27 cellular contexts compared by ENCODE assay signal in the genomic region with DNA sequence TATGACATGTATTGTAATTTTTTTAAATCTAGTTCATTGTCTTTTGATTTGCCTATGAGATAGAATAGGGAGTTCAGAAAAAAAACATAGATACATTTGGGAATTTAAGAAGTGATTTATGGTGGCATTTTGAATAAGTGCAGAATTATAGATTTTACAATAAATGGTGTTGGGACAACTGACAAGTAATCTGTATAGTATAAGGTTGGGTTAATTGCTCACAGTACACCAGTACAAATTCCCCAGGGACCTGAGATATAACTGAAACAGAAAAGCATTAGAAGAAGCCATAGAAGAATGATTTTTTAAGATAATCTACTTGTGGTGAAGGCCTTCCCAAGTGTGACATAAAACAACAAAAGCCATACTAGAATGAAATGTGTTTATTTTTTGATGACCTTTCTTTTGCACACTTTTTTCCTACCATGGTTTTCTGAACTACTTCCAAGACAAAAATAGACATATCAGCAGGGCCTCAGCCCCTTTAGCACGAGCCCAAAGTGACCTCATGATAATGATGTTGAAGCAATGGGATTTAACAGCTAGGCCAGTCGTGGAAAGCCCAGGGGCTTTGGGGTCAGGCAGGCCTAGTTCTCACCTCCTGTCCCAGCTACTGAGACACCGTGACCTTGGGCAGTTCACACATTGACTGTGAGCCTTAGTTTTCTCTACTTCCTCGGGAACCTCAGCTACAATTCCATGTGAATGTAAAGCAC.
"Had no signal": no experiment of that assay in that cellular context is flagged by ENCODE, and none has a peak within 500 bp of the region (broad histone marks: within the 10 kb centered on the region; RNA-seq: fewer than 3 reads in every experiment).

No MANE protein-coding gene starts in this region.

- DNase-seq: activated CD4-positive, alpha-beta T cell treated with anti-CD3 and anti-CD28 coated beads, Interleukin-2, amount 50 U/mL, for 4 hours; activated CD8-positive, alpha-beta memory T cell treated with anti-CD3 and anti-CD28 coated beads, Interleukin-2, amount 50 U/mL, for 48 hours; activated naive CD4-positive, alpha-beta T cell; activated T-cell treated with anti-CD3 and anti-CD28 coated beads, Interleukin-2, amount 50 U/mL, for 4 hours; adrenal gland; brain microvascular endothelial cell; central memory CD4-positive, alpha-beta T cell; effector memory CD4-positive, alpha-beta T cell; kidney glomerular epithelial cell; left lung; naive thymus-derived CD4-positive, alpha-beta T cell; occipital lobe; posterior cingulate gyrus; retina; stimulated activated CD4-positive, alpha-beta T cell treated with anti-CD3 and anti-CD28 coated beads, Interleukin-1b, Interleukin-23, amount 100 ng/mL, for 48 hours; T1000 had no signal

- H3K4me1 ChIP-seq: adrenal gland, ascending aorta, left lung, tibial nerve had no signal

- H3K36me3 ChIP-seq: adrenal gland, ascending aorta, brain microvascular endothelial cell, left lung, tibial nerve had no signal

- H3K9me3 ChIP-seq: adrenal gland, ascending aorta, left lung, tibial nerve had no signal

- H3K27me3 ChIP-seq: adrenal gland, ascending aorta, brain microvascular endothelial cell, hepatocyte, left lung, tibial nerve had no signal

- H3K27me3 Mint-ChIP-seq: activated naive CD8-positive, alpha-beta T cell; naive thymus-derived CD4-positive, alpha-beta T cell; stimulated activated naive CD8-positive, alpha-beta T cell treated with anti-CD3 and anti-CD28 coated beads, Interleukin-15, Interleukin-2, amounts not matched to agents 100 ng/mL and 50 ng/mL, for 24 hours had no signal

- H3K4me1 Mint-ChIP-seq: naive thymus-derived CD4-positive, alpha-beta T cell; neural crest cell had no signal

- H3K27ac ChIP-seq: adrenal gland, ascending aorta, brain microvascular endothelial cell, hepatocyte, left lung, skin epidermis, tibial nerve had no signal

- H3K4me3 ChIP-seq: adrenal gland, ascending aorta, hepatocyte, left lung, lung, skin epidermis, tibial nerve had no signal

- H3K27ac Mint-ChIP-seq: activated naive CD8-positive, alpha-beta T cell; activated T-helper 2 cell treated with anti-CD3 and anti-CD28 coated beads, Interferon-gamma antibody, Interleukin-2, Interleukin-4, amounts not matched to agents 10 μg/mL and 5 μg/mL and 100 μg/mL, durations not matched to agents 14 hours and 24 hours and 36 hours; naive thymus-derived CD4-positive, alpha-beta T cell; stimulated activated naive CD8-positive, alpha-beta T cell treated with anti-CD3 and anti-CD28 coated beads, Interleukin-15, Interleukin-2, amounts not matched to agents 100 ng/mL and 50 ng/mL, for 24 hours; WTC11 had no signal

- H3K9me3 Mint-ChIP-seq: activated T-cell treated with anti-CD3 and anti-CD28 coated beads, Interleukin-2, amount 50 U/mL, for 4 hours; neural crest cell; stimulated activated naive CD8-positive, alpha-beta T cell treated with anti-CD3 and anti-CD28 coated beads, Interleukin-15, Interleukin-2, amounts not matched to agents 100 ng/mL and 50 ng/mL, for 24 hours; WTC11 had no signal

- H3K36me3 Mint-ChIP-seq: activated naive CD8-positive, alpha-beta T cell; naive thymus-derived CD4-positive, alpha-beta T cell; WTC11 had no signal

- H3K4me3 Mint-ChIP-seq: activated naive CD8-positive, alpha-beta T cell; activated T-cell treated with anti-CD3 and anti-CD28 coated beads, Interleukin-2, amount 50 U/mL, for 4 hours; naive thymus-derived CD4-positive, alpha-beta T cell; neural crest cell; stimulated activated naive CD8-positive, alpha-beta T cell treated with anti-CD3 and anti-CD28 coated beads, Interleukin-15, Interleukin-2, amounts not matched to agents 100 ng/mL and 50 ng/mL, for 24 hours; WTC11 had no signal

- ATAC-seq: activated T-cell treated with anti-CD3 and anti-CD28 coated beads, Interleukin-2, amount 50 U/mL, for 4 hours; esophagus mucosa; left lung; naive thymus-derived CD4-positive, alpha-beta T cell; WTC11 had no signal
